Comparison of ENCODE assay signal across 20 cellular contexts in genomic region chr2:219731173-219731572, GRCh38.
"Had no signal": no experiment of that assay in that cellular context is flagged by ENCODE, and none has a peak within 500 bp of the region (broad histone marks: within the 10 kb centered on the region; RNA-seq: fewer than 3 reads in every experiment).

No MANE protein-coding gene starts in this region.

- H3K27me3 ChIP-seq: colonic mucosa, neural progenitor cell, ovary, sigmoid colon had no signal

- H3K36me3 Mint-ChIP-seq: activated naive CD4-positive, alpha-beta T cell treated with anti-CD3 and anti-CD28 coated beads, Interleukin-2, amount 50 U/mL, for 72 hours; neural progenitor cell had no signal

- H3K9me3 ChIP-seq: colonic mucosa, lower lobe of right lung, ovary, sigmoid colon, spleen, stomach, thoracic aorta, upper lobe of right lung had no signal

- H3K27ac ChIP-seq: colonic mucosa, lower lobe of right lung, neural progenitor cell, ovary, sigmoid colon, spleen, stomach, thoracic aorta, upper lobe of right lung had no signal

- H3K9ac ChIP-seq: neural progenitor cell had no signal

- H3K4me3 ChIP-seq: colonic mucosa, lower lobe of right lung, neural progenitor cell, ovary, sigmoid colon, spleen, stomach, thoracic aorta, upper lobe of right lung had no signal

- H3K4me3 Mint-ChIP-seq: activated CD8-positive, alpha-beta T cell treated with anti-CD3 and anti-CD28 coated beads for 36 hours; activated T-cell treated with anti-CD3 and anti-CD28 coated beads, Interleukin-2, amount 50 U/mL, for 72 hours; neural progenitor cell; T-helper 17 cell had no signal

- ATAC-seq: activated CD8-positive, alpha-beta T cell treated with anti-CD3 and anti-CD28 coated beads for 36 hours; activated naive CD4-positive, alpha-beta T cell treated with anti-CD3 and anti-CD28 coated beads, Interleukin-2, amount 50 U/mL, for 72 hours; activated T-cell treated with anti-CD3 and anti-CD28 coated beads, Interleukin-2, amount 50 U/mL, for 72 hours; lower lobe of right lung; T-helper 17 cell; upper lobe of right lung had no signal

- H3K4me2 ChIP-seq: neural progenitor cell had no signal

- DNase-seq: activated CD4-positive, alpha-beta T cell treated with anti-CD3 and anti-CD28 coated beads for 4 hours; activated CD8-positive, alpha-beta T cell treated with anti-CD3 and anti-CD28 coated beads for 36 hours; activated gamma-delta T cell; activated T-cell treated with anti-CD3 and anti-CD28 coated beads, Interleukin-2, amount 50 U/mL, for 72 hours; amniotic stem cell; central memory CD4-positive, alpha-beta T cell; colonic mucosa; foreskin melanocyte; lower lobe of right lung; ovary; sigmoid colon; spleen; stimulated activated CD4-positive, alpha-beta T cell treated with anti-CD3 and anti-CD28 coated beads, Interleukin-1b, Interleukin-23, amount 100 ng/mL, for 48 hours; stomach; T-helper 17 cell; upper lobe of right lung had no signal

- H3K9me3 Mint-ChIP-seq: activated CD8-positive, alpha-beta T cell treated with anti-CD3 and anti-CD28 coated beads for 36 hours; activated naive CD4-positive, alpha-beta T cell treated with anti-CD3 and anti-CD28 coated beads, Interleukin-2, amount 50 U/mL, for 72 hours; activated T-cell treated with anti-CD3 and anti-CD28 coated beads, Interleukin-2, amount 50 U/mL, for 72 hours had no signal

- H3K36me3 ChIP-seq: colonic mucosa, lower lobe of right lung, neural progenitor cell, ovary, sigmoid colon, spleen, stomach, thoracic aorta, upper lobe of right lung had no signal

- FAIRE-seq: endometrium had no signal

- H3K4me1 ChIP-seq: colonic mucosa, lower lobe of right lung, sigmoid colon, spleen, upper lobe of right lung had no signal

- H3K27ac Mint-ChIP-seq: activated CD8-positive, alpha-beta T cell treated with anti-CD3 and anti-CD28 coated beads for 36 hours; activated naive CD4-positive, alpha-beta T cell treated with anti-CD3 and anti-CD28 coated beads, Interleukin-2, amount 50 U/mL, for 72 hours; activated T-cell treated with anti-CD3 and anti-CD28 coated beads, Interleukin-2, amount 50 U/mL, for 72 hours; neural progenitor cell; T-helper 17 cell had no signal

- H2AFZ ChIP-seq: neural progenitor cell had no signal
